ENCODE assay signal across 1 cellular context in genomic region chr12:124295431-124296058, GRCh38.
TF ChIP-seq lines count a peak whose summit lies in the region.

No MANE protein-coding gene starts in this region.

TF ChIP-seq in HepG2, 621 proteins besides CTCF, POLR2A, EP300 and RAD21 (continued from another document):
- no peak for TF ChIP-seq SNAPC4 (CRISPR knock-in tag; IDR thresholded peaks at IDR 0.05)
- TF ChIP-seq ZNF337 (CRISPR knock-in tag; IDR thresholded peaks at IDR 0.05; ENCODE audit: borderline replicate concordance, low read depth) = no peak
- TF ChIP-seq ZNF225 (CRISPR knock-in tag; IDR thresholded peaks at IDR 0.05) = no peak
- no peak for TF ChIP-seq HIC2 (CRISPR knock-in tag; IDR thresholded peaks at IDR 0.05; ENCODE audit: low read depth)
- TF ChIP-seq NR2C2 (CRISPR knock-in tag; IDR thresholded peaks at IDR 0.05; ENCODE audit: borderline replicate concordance) = no peak
- no peak for TF ChIP-seq ZNF614 (CRISPR knock-in tag; IDR thresholded peaks at IDR 0.05; ENCODE audit: borderline replicate concordance)
- TF ChIP-seq HNRNPH1 (optimal IDR thresholded peaks at IDR 0.05; ENCODE audit: low read depth, low read length) = no peak
